Comparison of ENCODE assay signal across 14 cellular contexts in genomic region chr17:76139261-76139752, GRCh38. TPM values are rescaled to one million over a fixed set of nuclear protein-coding genes. Genes with fewer than 3 reads are reported as not detected.
DNase-seq lines count a peak whose midpoint lies in the region; ATAC-seq and TF ChIP-seq lines count a peak whose summit lies in the region.
"Had no signal": no experiment of that assay in that cellular context is flagged by ENCODE, and none has a peak within 500 bp of the region (broad histone marks: within the 10 kb centered on the region; RNA-seq: fewer than 3 reads in every experiment).

No MANE protein-coding gene starts in this region.

- H3K27me3 Mint-ChIP-seq in CD8-positive, alpha-beta T cell (ENCODE audit: low read depth), result no peaks in the 10 kb centered on the region
- peaks cover 24% of the 10 kb centered on the region for H3K27me3 Mint-ChIP-seq in IgD-negative memory B cell
- H3K27me3 Mint-ChIP-seq in glutamatergic neuron (ENCODE audit: unreplicated experiment), result peaks cover 27% of the 10 kb centered on the region
- peaks cover 0 to 2% (median 0%) of the 10 kb centered on the region in 5 donors for H3K27me3 Mint-ChIP-seq in naive thymus-derived CD8-positive, alpha-beta T cell

- intact Hi-C loops in CD8-positive, alpha-beta T cell (cut with DNase I, micrococcal nuclease), result no loop called here

- no peak overlapping the region for H3K27ac ChIP-seq in CD8-positive, alpha-beta T cell (ENCODE audit: low read depth, low read length)
- H3K27ac ChIP-seq: BLaER1 had no signal

- H3K9me3 Mint-ChIP-seq in CD8-positive, alpha-beta T cell, result no peaks in the 10 kb centered on the region
- H3K9me3 Mint-ChIP-seq in IgD-negative memory B cell, result no peaks in the 10 kb centered on the region
- peaks cover 5% of the 10 kb centered on the region for H3K9me3 Mint-ChIP-seq in glutamatergic neuron (ENCODE audit: unreplicated experiment)
- H3K9me3 Mint-ChIP-seq in naive thymus-derived CD8-positive, alpha-beta T cell, result no peaks in the 10 kb centered on the region

- peaks cover 57% of the 10 kb centered on the region for H3K4me1 Mint-ChIP-seq in CD8-positive, alpha-beta T cell (ENCODE audit: low read depth)
- H3K4me1 Mint-ChIP-seq in IgD-negative memory B cell (peaks cover 12 to 22% (median 16%) of the 10 kb centered on the region in 3 donors), glutamatergic neuron (ENCODE audit: low read depth, unreplicated experiment) (peaks cover 16% of the 10 kb centered on the region)
- H3K4me1 Mint-ChIP-seq in naive thymus-derived CD8-positive, alpha-beta T cell, result peaks cover 32 to 66% (median 63%) of the 10 kb centered on the region in 4 donors

- no peaks in the 10 kb centered on the region for H3K27me3 ChIP-seq in CD8-positive, alpha-beta T cell (ENCODE audit: insufficient read depth, low read length)

- DNase-seq in CD8-positive, alpha-beta T cell, result no peak
- DNase-seq in glutamatergic neuron (no peak), NCI-H1105 (lab: John Stamatoyannopoulos, UW) (no peak), NCI-H187 (lab: John Stamatoyannopoulos, UW) (no peak)
- DNase-seq in naive thymus-derived CD8-positive, alpha-beta T cell, result no peak
- no peak for DNase-seq in NK-92 treated with Interleukin-12 subunit alpha and Interleukin-12 subunit beta, amount 100 ng/mL, for 24 hours (lab: John Stamatoyannopoulos, UW)
- DNase-seq: NCI-H446, T1000 had no signal

- H3K36me3 ChIP-seq in CD8-positive, alpha-beta T cell (ENCODE audit: insufficient read depth, low read length), result no peaks in the 10 kb centered on the region
- H3K36me3 ChIP-seq: BLaER1 had no signal

- H3K27ac Mint-ChIP-seq in CD8-positive, alpha-beta T cell, result no peak overlapping the region
- H3K27ac Mint-ChIP-seq in IgD-negative memory B cell, result no peak overlapping the region
- no peak overlapping the region for H3K27ac Mint-ChIP-seq in glutamatergic neuron (ENCODE audit: unreplicated experiment)
- peak overlapping the region in 9 of 10 donors; percentile 15 to 89 (median 63) for H3K27ac Mint-ChIP-seq in naive thymus-derived CD8-positive, alpha-beta T cell

- peaks cover 69% of the 10 kb centered on the region for H3K4me1 ChIP-seq in CD8-positive, alpha-beta T cell (ENCODE audit: insufficient read depth, low read length)

- peaks cover 2% of the 10 kb centered on the region for H3K36me3 Mint-ChIP-seq in CD8-positive, alpha-beta T cell
- H3K36me3 Mint-ChIP-seq in IgD-negative memory B cell, result no peaks in the 10 kb centered on the region
- H3K36me3 Mint-ChIP-seq in glutamatergic neuron (ENCODE audit: unreplicated experiment), result no peaks in the 10 kb centered on the region
- no peaks in the 10 kb centered on the region for H3K36me3 Mint-ChIP-seq in naive thymus-derived CD8-positive, alpha-beta T cell

- H3K4me3 Mint-ChIP-seq in CD8-positive, alpha-beta T cell, result peak overlapping the region; percentile 74
- H3K4me3 Mint-ChIP-seq in IgD-negative memory B cell (peak overlapping the region; percentile 41 to 76 (median 66)), glutamatergic neuron (ENCODE audit: unreplicated experiment) (peak overlapping the region; percentile 38)
- H3K4me3 Mint-ChIP-seq in naive thymus-derived CD8-positive, alpha-beta T cell, result peak overlapping the region; percentile 56 to 88 (median 72)

- H3K4me3 ChIP-seq in CD8-positive, alpha-beta T cell (ENCODE audit: low read depth, low read length), result no peak overlapping the region
- H3K4me3 ChIP-seq: BLaER1 had no signal

- POLR2A ChIA-PET in CD8-positive, alpha-beta T cell (lab: Charles Lee), result no interaction called here
- POLR2A ChIA-PET in naive thymus-derived CD8-positive, alpha-beta T cell (lab: Charles Lee), result interaction anchor here (2.2 to 7.5 kb wide), 4 partner anchors 7 to 16 kb away, joined by 8 to 140 read pairs (median 34); no protein-coding TSS in a partner anchor

- CTCF ChIA-PET in CD8-positive, alpha-beta T cell (lab: Charles Lee), result no interaction called here

- no peak for ATAC-seq in CD8-positive, alpha-beta T cell
- no peak for ATAC-seq in naive thymus-derived CD8-positive, alpha-beta T cell
- ATAC-seq in GM21390 (IDR thresholded peaks at IDR 0.05; ENCODE audit: unreplicated experiment), result no peak

- TF ChIP-seq CTCF in CD8-positive, alpha-beta T cell (IDR thresholded peaks at IDR 0.05), result no peak
- TF ChIP-seq CTCF in glutamatergic neuron (IDR thresholded peaks at IDR 0.05; ENCODE audit: partially characterized antibody, unreplicated experiment), result no peak

- H3K9me3 ChIP-seq in CD8-positive, alpha-beta T cell (ENCODE audit: low read length), result no peaks in the 10 kb centered on the region
- H3K9me3 ChIP-seq: BLaER1 had no signal

RNA-seq across cellular contexts. Expression of gene FOXJ1, which starts 1.7 kb away (rescaled TPM):
- 1 to 10 TPM; 2.2 to 2.7 TPM for total RNA-seq in CD8-positive, alpha-beta T cell
- not detected for polyA plus RNA-seq in IgD-negative memory B cell
- total RNA-seq in glutamatergic neuron (ENCODE audit: unreplicated experiment), result not detected
- total RNA-seq in naive thymus-derived CD8-positive, alpha-beta T cell, result 1 to 10 TPM; 3.4 to 3.7 TPM
- 1 to 10 TPM in 2 of 3 donors, under 1 TPM in 1; 0.28 to 2.8 (median 1.8) TPM for polyA plus RNA-seq in naive thymus-derived CD8-positive, alpha-beta T cell
- total RNA-seq: myocyte, RPMI7951, smooth muscle cell had no signal
- polyA plus RNA-seq: smooth muscle cell had no signal

RNA-seq across cellular contexts. Expression of gene EXOC7, which starts 35.7 kb away (rescaled TPM):
- total RNA-seq in CD8-positive, alpha-beta T cell, result 100 to 1,000 TPM in 1 of 2 experiments, 10 to 100 TPM in 1; 97.3 to 101 TPM
- 52.7 TPM for polyA plus RNA-seq in IgD-negative memory B cell
- 249 TPM for total RNA-seq in glutamatergic neuron (ENCODE audit: unreplicated experiment)
- 100 to 1,000 TPM; 199 to 210 TPM for total RNA-seq in naive thymus-derived CD8-positive, alpha-beta T cell
- polyA plus RNA-seq in naive thymus-derived CD8-positive, alpha-beta T cell, result 10 to 100 TPM; 46.0 to 62.6 (median 49.0) TPM

Comparison
In these comparisons a context has a peak if more than half of its experiments do, and no peak if none do; other contexts are left out.
1. H3K27ac Mint-ChIP-seq: peak in naive thymus-derived CD8-positive, alpha-beta T cell (9 of 10); none in CD8-positive, alpha-beta T cell (single experiment), IgD-negative memory B cell (0 of 3) and glutamatergic neuron (single experiment).
2. Peak in every context shown above with its lines, with median percentiles within 50 percentile points of each other: H3K4me3 Mint-ChIP-seq.